1 cellular context compared by ENCODE assay signal in genomic region chrX:53714580-53715335, GRCh38.
TF ChIP-seq lines count a peak whose summit lies in the region.

No MANE protein-coding gene starts in this region.

TF ChIP-seq in GM12891, 5 proteins besides CTCF, POLR2A, EP300 and RAD21 (continued from another document):
- peak; percentile 73 for TF ChIP-seq SPI1 (IDR thresholded peaks at IDR 0.05; ENCODE audit: low read depth, low read length)
TF ChIP-seq in GM12891: peak in this region for 3.
